In the genomic region with DNA sequence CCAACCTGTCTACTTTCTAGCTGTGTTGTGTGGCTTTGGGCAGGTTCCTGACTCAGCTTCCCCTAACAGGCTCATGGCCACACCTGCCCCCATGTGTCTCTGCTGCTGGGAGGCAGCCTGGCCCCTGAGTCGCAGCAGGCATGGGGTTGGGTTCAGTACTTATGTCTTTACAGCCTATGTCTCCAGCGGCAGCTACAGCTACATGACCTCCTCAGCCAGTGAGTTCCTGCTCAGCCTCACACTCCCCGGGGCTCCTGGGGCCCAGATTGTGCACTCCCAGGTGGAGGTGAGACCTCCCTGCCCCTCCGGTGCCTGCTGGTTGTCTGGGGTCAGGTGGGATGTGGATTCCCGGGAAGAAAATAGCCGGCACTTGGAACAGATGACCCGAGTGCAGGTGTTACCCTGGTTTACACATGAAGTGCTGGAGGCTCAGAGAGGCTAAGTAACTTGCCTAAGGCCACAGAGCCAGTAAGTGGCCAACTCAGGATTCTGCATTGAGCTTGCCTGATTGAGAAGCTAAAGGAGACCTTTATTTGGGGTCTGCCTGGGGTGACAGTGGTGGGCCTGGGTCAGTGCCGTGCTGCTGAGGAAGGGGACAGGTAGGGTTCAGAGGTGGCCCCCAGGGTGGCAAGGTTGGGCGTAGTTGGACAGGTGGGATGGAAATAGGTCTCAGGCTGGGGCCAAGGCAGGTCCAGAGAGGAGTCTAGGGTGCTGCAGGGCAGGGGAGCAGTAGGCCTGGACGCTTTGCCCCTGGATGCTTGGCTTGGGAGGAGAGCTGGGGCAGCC, we compare ENCODE assay signal across 2 cellular contexts.
TF ChIP-seq lines count a peak whose summit lies in the region.

No MANE protein-coding gene starts in this region.

TF ChIP-seq in HEK293, 187 proteins besides CTCF, POLR2A, EP300 and RAD21:
- TF ChIP-seq ZNF768 (tag by site-specific recombination; IDR thresholded peaks at IDR 0.05) (peak; percentile 61; the same call in 1 of the 2 replicates), ZNF140 (tag by site-specific recombination; IDR thresholded peaks at IDR 0.05) (no peak), ZNF791 (tag by site-specific recombination; IDR thresholded peaks at IDR 0.05) (no peak)
- TF ChIP-seq, protein P1, sequence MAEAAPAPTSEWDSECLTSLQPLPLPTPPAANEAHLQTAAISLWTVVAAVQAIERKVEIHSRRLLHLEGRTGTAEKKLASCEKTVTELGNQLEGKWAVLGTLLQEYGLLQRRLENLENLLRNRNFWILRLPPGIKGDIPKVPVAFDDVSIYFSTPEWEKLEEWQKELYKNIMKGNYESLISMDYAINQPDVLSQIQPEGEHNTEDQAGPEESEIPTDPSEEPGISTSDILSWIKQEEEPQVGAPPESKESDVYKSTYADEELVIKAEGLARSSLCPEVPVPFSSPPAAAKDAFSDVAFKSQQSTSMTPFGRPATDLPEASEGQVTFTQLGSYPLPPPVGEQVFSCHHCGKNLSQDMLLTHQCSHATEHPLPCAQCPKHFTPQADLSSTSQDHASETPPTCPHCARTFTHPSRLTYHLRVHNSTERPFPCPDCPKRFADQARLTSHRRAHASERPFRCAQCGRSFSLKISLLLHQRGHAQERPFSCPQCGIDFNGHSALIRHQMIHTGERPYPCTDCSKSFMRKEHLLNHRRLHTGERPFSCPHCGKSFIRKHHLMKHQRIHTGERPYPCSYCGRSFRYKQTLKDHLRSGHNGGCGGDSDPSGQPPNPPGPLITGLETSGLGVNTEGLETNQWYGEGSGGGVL (tag by site-specific recombination; IDR thresholded peaks at IDR 0.05): no peak

TF ChIP-seq in H1, 55 proteins besides CTCF, POLR2A, EP300 and RAD21:
- TF ChIP-seq KDM4A (IDR thresholded peaks at IDR 0.05; ENCODE audit: low read depth, low read length, severe bottlenecking) (no peak), ZNF274 (IDR thresholded peaks at IDR 0.05; ENCODE audit: borderline replicate concordance, extremely low read depth, low read length) (no peak), SIX5 (IDR thresholded peaks at IDR 0.05; ENCODE audit: low read depth, low read length) (no peak), HDAC2 (IDR thresholded peaks at IDR 0.05; ENCODE audit: borderline replicate concordance in 1 of 2, low read depth in 2 of 2, low read length in 2 of 2) (no peak), FOSL1 (IDR thresholded peaks at IDR 0.05; ENCODE audit: insufficient read depth, low read depth, low read length) (no peak), SP2 (IDR thresholded peaks at IDR 0.05; ENCODE audit: low read length) (no peak), KDM5A (IDR thresholded peaks at IDR 0.05; ENCODE audit: low read length) (no peak), JUND (IDR thresholded peaks at IDR 0.05; ENCODE audit: low read length) (no peak)
- TF ChIP-seq, protein P2, sequence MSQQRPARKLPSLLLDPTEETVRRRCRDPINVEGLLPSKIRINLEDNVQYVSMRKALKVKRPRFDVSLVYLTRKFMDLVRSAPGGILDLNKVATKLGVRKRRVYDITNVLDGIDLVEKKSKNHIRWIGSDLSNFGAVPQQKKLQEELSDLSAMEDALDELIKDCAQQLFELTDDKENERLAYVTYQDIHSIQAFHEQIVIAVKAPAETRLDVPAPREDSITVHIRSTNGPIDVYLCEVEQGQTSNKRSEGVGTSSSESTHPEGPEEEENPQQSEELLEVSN (IDR thresholded peaks at IDR 0.05): no peak
- TF ChIP-seq, protein P3, sequence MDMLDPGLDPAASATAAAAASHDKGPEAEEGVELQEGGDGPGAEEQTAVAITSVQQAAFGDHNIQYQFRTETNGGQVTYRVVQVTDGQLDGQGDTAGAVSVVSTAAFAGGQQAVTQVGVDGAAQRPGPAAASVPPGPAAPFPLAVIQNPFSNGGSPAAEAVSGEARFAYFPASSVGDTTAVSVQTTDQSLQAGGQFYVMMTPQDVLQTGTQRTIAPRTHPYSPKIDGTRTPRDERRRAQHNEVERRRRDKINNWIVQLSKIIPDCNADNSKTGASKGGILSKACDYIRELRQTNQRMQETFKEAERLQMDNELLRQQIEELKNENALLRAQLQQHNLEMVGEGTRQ (IDR thresholded peaks at IDR 0.05; ENCODE audit: low read length): no peak
TF ChIP-seq in H1: peak in this region for 0.
